ENCODE assay signal across 17 cellular contexts in genomic region chr17:71203953-71204352, GRCh38.
DNase-seq lines count a peak whose midpoint lies in the region; ATAC-seq and TF ChIP-seq lines count a peak whose summit lies in the region.
"Had no signal": no experiment of that assay in that cellular context is flagged by ENCODE, and none has a peak within 500 bp of the region (broad histone marks: within the 10 kb centered on the region; RNA-seq: fewer than 3 reads in every experiment).

No MANE protein-coding gene starts in this region.

- no TSS peak for BruUV-seq in HCT116 (replicated peaks; lab: Mats Ljungman, UMichigan)
- BruUV-seq in A673 (replicated peaks; lab: Mats Ljungman, UMichigan): no TSS peak

- no peak for TF ChIP-seq POLR2A in HCT116 (IDR thresholded peaks at IDR 0.05; ENCODE audit: borderline replicate concordance, extremely low read depth, insufficient read depth, insufficient read length)

- no peak overlapping the region for H3K9ac ChIP-seq in HCT116 (ENCODE audit: low read length)

- H4K20me1 ChIP-seq in HCT116 (ENCODE audit: insufficient read depth): no peaks in the 10 kb centered on the region

- no peaks in the 10 kb centered on the region for H3K9me2 ChIP-seq in HCT116 (ENCODE audit: insufficient read depth)

- no peaks in the 10 kb centered on the region for H3K4me1 Mint-ChIP-seq in stimulated activated memory B cell treated with anti-CD40 and anti-IgM and Interleukin-4, amounts not matched to agents 10 μg/mL and 1 μg/mL and 100 μg/mL, for 72 hours

- H3K36me3 ChIP-seq in HCT116 (ENCODE audit: control insufficient read depth in 1 of 2, insufficient read depth in 2 of 2, low read length in 2 of 2) (no peaks in the 10 kb centered on the region), A673 (ENCODE audit: insufficient read depth, low read length, poor library complexity, severe bottlenecking) (no peaks in the 10 kb centered on the region)

- H3K27me3 Mint-ChIP-seq in stimulated activated memory B cell treated with anti-CD40 and anti-IgM and Interleukin-4, amounts not matched to agents 10 μg/mL and 1 μg/mL and 100 μg/mL, for 72 hours: no peaks in the 10 kb centered on the region

- H3K9me3 Mint-ChIP-seq in stimulated activated memory B cell treated with anti-CD40 and anti-IgM and Interleukin-4, amounts not matched to agents 10 μg/mL and 1 μg/mL and 100 μg/mL, for 72 hours: no peaks in the 10 kb centered on the region

- POLR2A ChIA-PET in HCT116 (lab: Charles Lee): no interaction called here
- POLR2A ChIA-PET in A673 (lab: Charles Lee; ENCODE audit: low non-redundant PET): no interaction called here

- CTCF ChIA-PET in HCT116 (lab: Charles Lee) (no interaction called here), A673 (lab: Charles Lee) (no interaction called here)

- intact Hi-C loops in HCT116 (cut with micrococcal nuclease) (no loop called here), A673 (cut with micrococcal nuclease; ENCODE audit: unreplicated experiment) (no loop called here)

- H3K4me2 ChIP-seq in HCT116 (ENCODE audit: low read length): peak overlapping the region; percentile 10; the same call in 1 of the 2 replicates
- H3K4me2 ChIP-seq: PC-9 had no signal

- TF ChIP-seq CTCF in HCT116 (IDR thresholded peaks at IDR 0.05 in 2 of 3, conservative IDR thresholded peaks at IDR 0.05 in 1 of 3; ENCODE audit: borderline replicate concordance in 1 of 3, insufficient read depth in 1 of 3, low read depth in 2 of 3, low read length in 2 of 3): no peak
- no peak for TF ChIP-seq CTCF in foreskin fibroblast (IDR thresholded peaks at IDR 0.05; ENCODE audit: low read depth, low read length)
- no peak for TF ChIP-seq CTCF in A673 (conservative IDR thresholded peaks at IDR 0.05; ENCODE audit: low read depth, low read length)

- H3K27me3 ChIP-seq in HCT116 (ENCODE audit: insufficient read depth, low read length) (no peaks in the 10 kb centered on the region), A673 (replicated peaks; ENCODE audit: insufficient read depth, low read depth, low read length, poor library complexity) (no peaks in the 10 kb centered on the region)

- no peaks in the 10 kb centered on the region for H3K79me2 ChIP-seq in HCT116 (ENCODE audit: insufficient read depth, low read length)

- no peaks in the 10 kb centered on the region for H3K9me3 ChIP-seq in HCT116 (ENCODE audit: control insufficient read depth in 1 of 2, insufficient read depth in 1 of 2, low read depth in 1 of 2, low read length in 2 of 2)
- peaks cover 13% of the 10 kb centered on the region for H3K9me3 ChIP-seq in A673 (ENCODE audit: low read depth, low read length, poor library complexity, severe bottlenecking)

- peaks cover 0 to 6% of the 10 kb centered on the region in 2 experiments; a peak in 2 of 4 replicates for H3K4me1 ChIP-seq in HCT116 (ENCODE audit: control insufficient read depth in 1 of 2, insufficient read depth in 2 of 2, low read length in 2 of 2)
- H3K4me1 ChIP-seq in A673 (ENCODE audit: insufficient read depth, low read length, poor library complexity, severe bottlenecking): no peaks in the 10 kb centered on the region

- no peak overlapping the region for H3K27ac Mint-ChIP-seq in stimulated activated memory B cell treated with anti-CD40 and anti-IgM and Interleukin-4, amounts not matched to agents 10 μg/mL and 1 μg/mL and 100 μg/mL, for 72 hours

- no peak for ATAC-seq in HCT116
- peak; percentile 71 for ATAC-seq in SK-N-SH treated with all-trans-retinoic acid at 6 μM for 48 hours
- no peak for ATAC-seq in HG02763 (IDR thresholded peaks at IDR 0.05; ENCODE audit: unreplicated experiment)
- no peak for ATAC-seq in stimulated activated memory B cell treated with anti-CD40 and anti-IgM and Interleukin-4, amounts not matched to agents 10 μg/mL and 1 μg/mL and 100 μg/mL, for 72 hours
- ATAC-seq: K562 had no signal

- H3K27ac ChIP-seq in HCT116 (ENCODE audit: low read depth, low read length) (no peak overlapping the region), A673 (ENCODE audit: low read depth, low read length, poor library complexity, severe bottlenecking) (no peak overlapping the region)
- H3K27ac ChIP-seq: PC-9 had no signal

- H3K4me3 ChIP-seq in HCT116 (replicated peaks in 1 of 2; ENCODE audit: low read depth in 1 of 2, low read length in 2 of 2) (no peak overlapping the region), foreskin fibroblast (ENCODE audit: low read depth in 1 of 2, low read length in 2 of 2) (no peak overlapping the region), A673 (ENCODE audit: low read depth, low read length, poor library complexity, severe bottlenecking) (no peak overlapping the region)
- H3K4me3 ChIP-seq: K562, PC-9 had no signal

- peak overlapping the region; percentile 36 for H2AFZ ChIP-seq in HCT116 (ENCODE audit: low read depth, low read length, poor library complexity, severe bottlenecking)
- H2AFZ ChIP-seq: PC-9 had no signal

- no peak overlapping the region for H3K4me3 Mint-ChIP-seq in stimulated activated memory B cell treated with anti-CD40 and anti-IgM and Interleukin-4, amounts not matched to agents 10 μg/mL and 1 μg/mL and 100 μg/mL, for 72 hours

- DNase-seq in AG20443 (ENCODE audit: low spot score) (peak; percentile 10), HCT116 (ENCODE audit: low read depth, low spot score) (no peak), foreskin fibroblast (peak; percentile 21 to 24), A673 (ENCODE audit: low spot score) (no peak)
- no peak for DNase-seq in stimulated activated CD8-positive, alpha-beta memory T cell treated with anti-CD3 and anti-CD28 coated beads, Interleukin-4, amount 100 ng/mL, for 48 hours
- DNase-seq: C1 segment of cervical spinal cord, DND-41, NCI-H1048, NCI-H1436 treated with DMSO at 0.1 percent for 48 hours, NCI-H2029 treated with DMSO at 0.1 percent for 48 hours, NCI-H2171 treated with DMSO at 0.1 percent for 48 hours, NCI-H748 treated with DMSO at 0.1 percent for 48 hours, PC-9 had no signal

- RAD21 ChIA-PET in HCT116 (lab: Charles Lee; ENCODE audit: low non-redundant PET in 1 of 2, low total read pairs in 2 of 2, uncharacterized antibody in 2 of 2, unreplicated experiment in 2 of 2): no interaction called here

- no peaks in the 10 kb centered on the region for H3K36me3 Mint-ChIP-seq in stimulated activated memory B cell treated with anti-CD40 and anti-IgM and Interleukin-4, amounts not matched to agents 10 μg/mL and 1 μg/mL and 100 μg/mL, for 72 hours

- no peak for TF ChIP-seq RAD21 in HCT116 (IDR thresholded peaks at IDR 0.05; ENCODE audit: low read depth)

TF ChIP-seq in HCT116, 20 proteins besides CTCF, POLR2A, EP300 and RAD21:
- no peak for TF ChIP-seq CEBPB (IDR thresholded peaks at IDR 0.05; ENCODE audit: low read depth)

TF ChIP-seq in SK-N-SH treated with all-trans-retinoic acid at 6 μM for 48 hours, 23 proteins besides CTCF, POLR2A, EP300 and RAD21:
- TF ChIP-seq, protein P1, sequence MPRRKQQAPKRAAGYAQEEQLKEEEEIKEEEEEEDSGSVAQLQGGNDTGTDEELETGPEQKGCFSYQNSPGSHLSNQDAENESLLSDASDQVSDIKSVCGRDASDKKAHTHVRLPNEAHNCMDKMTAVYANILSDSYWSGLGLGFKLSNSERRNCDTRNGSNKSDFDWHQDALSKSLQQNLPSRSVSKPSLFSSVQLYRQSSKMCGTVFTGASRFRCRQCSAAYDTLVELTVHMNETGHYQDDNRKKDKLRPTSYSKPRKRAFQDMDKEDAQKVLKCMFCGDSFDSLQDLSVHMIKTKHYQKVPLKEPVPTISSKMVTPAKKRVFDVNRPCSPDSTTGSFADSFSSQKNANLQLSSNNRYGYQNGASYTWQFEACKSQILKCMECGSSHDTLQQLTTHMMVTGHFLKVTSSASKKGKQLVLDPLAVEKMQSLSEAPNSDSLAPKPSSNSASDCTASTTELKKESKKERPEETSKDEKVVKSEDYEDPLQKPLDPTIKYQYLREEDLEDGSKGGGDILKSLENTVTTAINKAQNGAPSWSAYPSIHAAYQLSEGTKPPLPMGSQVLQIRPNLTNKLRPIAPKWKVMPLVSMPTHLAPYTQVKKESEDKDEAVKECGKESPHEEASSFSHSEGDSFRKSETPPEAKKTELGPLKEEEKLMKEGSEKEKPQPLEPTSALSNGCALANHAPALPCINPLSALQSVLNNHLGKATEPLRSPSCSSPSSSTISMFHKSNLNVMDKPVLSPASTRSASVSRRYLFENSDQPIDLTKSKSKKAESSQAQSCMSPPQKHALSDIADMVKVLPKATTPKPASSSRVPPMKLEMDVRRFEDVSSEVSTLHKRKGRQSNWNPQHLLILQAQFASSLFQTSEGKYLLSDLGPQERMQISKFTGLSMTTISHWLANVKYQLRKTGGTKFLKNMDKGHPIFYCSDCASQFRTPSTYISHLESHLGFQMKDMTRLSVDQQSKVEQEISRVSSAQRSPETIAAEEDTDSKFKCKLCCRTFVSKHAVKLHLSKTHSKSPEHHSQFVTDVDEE (CRISPR knock-in tag; IDR thresholded peaks at IDR 0.05): no peak
- TF ChIP-seq ZNF565 (CRISPR knock-in tag; conservative IDR thresholded peaks at IDR 0.05; ENCODE audit: low read depth) (no peak), ZC3H10 (CRISPR knock-in tag; IDR thresholded peaks at IDR 0.05) (peak; percentile 14; the same call in 1 of the 2 replicates), ZFP3 (CRISPR knock-in tag; IDR thresholded peaks at IDR 0.05) (no peak), OSR1 (CRISPR knock-in tag; IDR thresholded peaks at IDR 0.05) (no peak), ISL1 (CRISPR knock-in tag; IDR thresholded peaks at IDR 0.05) (no peak), TOX (CRISPR knock-in tag; IDR thresholded peaks at IDR 0.05; ENCODE audit: borderline replicate concordance) (no peak; the same call in 1 of the 2 replicates), CSDC2 (CRISPR knock-in tag; IDR thresholded peaks at IDR 0.05) (no peak), ESRRG (CRISPR knock-in tag; IDR thresholded peaks at IDR 0.05) (no peak)

Comparison
In these comparisons a context has a peak if more than half of its experiments do, and no peak if none do; other contexts are left out.
1. DNase-seq: peak in AG20443 (single experiment) and foreskin fibroblast (2 of 2); none in HCT116 (single experiment), stimulated activated CD8-positive, alpha-beta memory T cell treated with anti-CD3 and anti-CD28 coated beads, Interleukin-4, amount 100 ng/mL, for 48 hours (single experiment) and A673 (single experiment).